In the genomic region with DNA sequence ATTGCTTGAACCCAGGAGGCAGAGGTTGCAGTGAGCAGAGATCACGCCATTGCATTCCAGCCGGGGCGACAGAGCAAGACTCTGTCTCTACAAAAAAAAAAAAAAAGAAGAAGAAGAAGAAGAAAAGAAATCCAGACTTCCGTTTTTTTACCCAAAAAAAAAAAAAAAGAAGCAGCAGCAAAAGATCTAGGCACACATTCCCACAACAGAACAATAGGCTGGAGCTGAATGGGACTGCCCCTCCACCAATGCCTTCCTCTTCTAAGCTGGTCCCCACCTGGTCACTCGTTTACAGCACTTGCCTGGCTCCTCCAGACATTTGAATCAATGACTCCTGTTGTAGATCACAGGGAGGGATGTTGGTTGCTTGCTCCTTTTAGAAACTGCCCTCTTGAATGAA, we compare ENCODE assay signal across 1 cellular context.
TF ChIP-seq lines count a peak whose summit lies in the region.

No MANE protein-coding gene starts in this region.

TF ChIP-seq in WTC11, 78 proteins besides CTCF, POLR2A, EP300 and RAD21:
- no peak for TF ChIP-seq NFATC4 (CRISPR knock-in tag; IDR thresholded peaks at IDR 0.05)
- TF ChIP-seq HMGA2 (CRISPR knock-in tag; IDR thresholded peaks at IDR 0.05), result no peak
- TF ChIP-seq, protein P1, sequence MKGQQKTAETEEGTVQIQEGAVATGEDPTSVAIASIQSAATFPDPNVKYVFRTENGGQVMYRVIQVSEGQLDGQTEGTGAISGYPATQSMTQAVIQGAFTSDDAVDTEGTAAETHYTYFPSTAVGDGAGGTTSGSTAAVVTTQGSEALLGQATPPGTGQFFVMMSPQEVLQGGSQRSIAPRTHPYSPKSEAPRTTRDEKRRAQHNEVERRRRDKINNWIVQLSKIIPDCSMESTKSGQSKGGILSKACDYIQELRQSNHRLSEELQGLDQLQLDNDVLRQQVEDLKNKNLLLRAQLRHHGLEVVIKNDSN (CRISPR knock-in tag; IDR thresholded peaks at IDR 0.05), result no peak
- no peak for TF ChIP-seq CREB1 (CRISPR knock-in tag; IDR thresholded peaks at IDR 0.05)
- TF ChIP-seq ZNF317 (CRISPR knock-in tag; IDR thresholded peaks at IDR 0.05; ENCODE audit: borderline replicate concordance, low read depth), result no peak
- no peak for TF ChIP-seq ESRRA (CRISPR knock-in tag; IDR thresholded peaks at IDR 0.05; ENCODE audit: borderline replicate concordance)
- TF ChIP-seq, protein P2, sequence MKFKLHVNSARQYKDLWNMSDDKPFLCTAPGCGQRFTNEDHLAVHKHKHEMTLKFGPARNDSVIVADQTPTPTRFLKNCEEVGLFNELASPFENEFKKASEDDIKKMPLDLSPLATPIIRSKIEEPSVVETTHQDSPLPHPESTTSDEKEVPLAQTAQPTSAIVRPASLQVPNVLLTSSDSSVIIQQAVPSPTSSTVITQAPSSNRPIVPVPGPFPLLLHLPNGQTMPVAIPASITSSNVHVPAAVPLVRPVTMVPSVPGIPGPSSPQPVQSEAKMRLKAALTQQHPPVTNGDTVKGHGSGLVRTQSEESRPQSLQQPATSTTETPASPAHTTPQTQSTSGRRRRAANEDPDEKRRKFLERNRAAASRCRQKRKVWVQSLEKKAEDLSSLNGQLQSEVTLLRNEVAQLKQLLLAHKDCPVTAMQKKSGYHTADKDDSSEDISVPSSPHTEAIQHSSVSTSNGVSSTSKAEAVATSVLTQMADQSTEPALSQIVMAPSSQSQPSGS (CRISPR knock-in tag; IDR thresholded peaks at IDR 0.05; ENCODE audit: borderline replicate concordance, low read depth), result no peak
- TF ChIP-seq, protein P3, sequence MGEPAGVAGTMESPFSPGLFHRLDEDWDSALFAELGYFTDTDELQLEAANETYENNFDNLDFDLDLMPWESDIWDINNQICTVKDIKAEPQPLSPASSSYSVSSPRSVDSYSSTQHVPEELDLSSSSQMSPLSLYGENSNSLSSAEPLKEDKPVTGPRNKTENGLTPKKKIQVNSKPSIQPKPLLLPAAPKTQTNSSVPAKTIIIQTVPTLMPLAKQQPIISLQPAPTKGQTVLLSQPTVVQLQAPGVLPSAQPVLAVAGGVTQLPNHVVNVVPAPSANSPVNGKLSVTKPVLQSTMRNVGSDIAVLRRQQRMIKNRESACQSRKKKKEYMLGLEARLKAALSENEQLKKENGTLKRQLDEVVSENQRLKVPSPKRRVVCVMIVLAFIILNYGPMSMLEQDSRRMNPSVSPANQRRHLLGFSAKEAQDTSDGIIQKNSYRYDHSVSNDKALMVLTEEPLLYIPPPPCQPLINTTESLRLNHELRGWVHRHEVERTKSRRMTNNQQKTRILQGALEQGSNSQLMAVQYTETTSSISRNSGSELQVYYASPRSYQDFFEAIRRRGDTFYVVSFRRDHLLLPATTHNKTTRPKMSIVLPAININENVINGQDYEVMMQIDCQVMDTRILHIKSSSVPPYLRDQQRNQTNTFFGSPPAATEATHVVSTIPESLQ (CRISPR knock-in tag; IDR thresholded peaks at IDR 0.05), result no peak
- TF ChIP-seq, protein P4, sequence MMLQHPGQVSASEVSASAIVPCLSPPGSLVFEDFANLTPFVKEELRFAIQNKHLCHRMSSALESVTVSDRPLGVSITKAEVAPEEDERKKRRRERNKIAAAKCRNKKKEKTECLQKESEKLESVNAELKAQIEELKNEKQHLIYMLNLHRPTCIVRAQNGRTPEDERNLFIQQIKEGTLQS (CRISPR knock-in tag; conservative IDR thresholded peaks at IDR 0.05), result no peak
- no peak for TF ChIP-seq NR2C2 (CRISPR knock-in tag; IDR thresholded peaks at IDR 0.05)
- TF ChIP-seq ZNF219 (CRISPR knock-in tag; IDR thresholded peaks at IDR 0.05; ENCODE audit: borderline replicate concordance), result no peak
- no peak for TF ChIP-seq GTF2I (CRISPR knock-in tag; conservative IDR thresholded peaks at IDR 0.05)
- TF ChIP-seq TEAD1 (CRISPR knock-in tag; IDR thresholded peaks at IDR 0.05), result no peak
- TF ChIP-seq JUN (CRISPR knock-in tag; IDR thresholded peaks at IDR 0.05), result no peak
- no peak for TF ChIP-seq TEAD4 (CRISPR knock-in tag; IDR thresholded peaks at IDR 0.05)
- TF ChIP-seq, protein P5, sequence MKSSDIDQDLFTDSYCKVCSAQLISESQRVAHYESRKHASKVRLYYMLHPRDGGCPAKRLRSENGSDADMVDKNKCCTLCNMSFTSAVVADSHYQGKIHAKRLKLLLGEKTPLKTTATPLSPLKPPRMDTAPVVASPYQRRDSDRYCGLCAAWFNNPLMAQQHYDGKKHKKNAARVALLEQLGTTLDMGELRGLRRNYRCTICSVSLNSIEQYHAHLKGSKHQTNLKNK (CRISPR knock-in tag; IDR thresholded peaks at IDR 0.05), result no peak
- TF ChIP-seq PRRX2 (CRISPR knock-in tag; IDR thresholded peaks at IDR 0.05), result no peak
